In the genomic region with DNA sequence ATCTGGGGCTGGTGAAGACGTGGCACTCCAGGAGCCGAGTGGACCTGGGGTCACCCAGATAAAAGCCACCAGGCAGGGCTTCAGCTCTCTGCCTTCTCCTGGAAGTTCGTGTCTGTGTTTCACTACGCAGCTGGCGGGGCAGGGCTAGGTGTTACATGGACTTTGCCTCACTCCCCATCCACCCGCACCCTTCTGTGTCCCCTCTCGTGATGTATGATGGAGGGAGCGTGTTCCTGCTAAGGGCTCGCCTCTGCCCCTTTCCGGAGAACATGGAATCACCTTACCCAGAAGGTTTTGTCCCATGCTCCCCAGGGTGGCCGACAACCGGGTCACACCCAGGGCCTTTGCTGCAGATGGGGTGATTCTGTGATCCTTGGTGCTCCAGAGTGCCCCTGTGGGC, we compare ENCODE assay signal across 9 cellular contexts.
"Had no signal": no experiment of that assay in that cellular context is flagged by ENCODE, and none has a peak within 500 bp of the region (broad histone marks: within the 10 kb centered on the region; RNA-seq: fewer than 3 reads in every experiment).

No MANE protein-coding gene starts in this region.

- H3K4me3 ChIP-seq: K562 had no signal

- H3K27me3 Mint-ChIP-seq: IgD-negative memory B cell had no signal

- H3K4me1 Mint-ChIP-seq: IgD-negative memory B cell had no signal

- H3K4me2 ChIP-seq: KMS-11 had no signal

- DNase-seq: IMR-90, KBM-7, KG1 had no signal

- ATAC-seq: HepG2 had no signal

- H3K27ac ChIP-seq: HL-60, KMS-11 had no signal

- H3K9ac ChIP-seq: KMS-11 had no signal

- FAIRE-seq: HepG2, HTR-8/SVneo, K562 had no signal

- H3K4me3 Mint-ChIP-seq: IgD-negative memory B cell had no signal

- H3K36me3 Mint-ChIP-seq: IgD-negative memory B cell had no signal

- H3K27ac Mint-ChIP-seq: IgD-negative memory B cell had no signal
